In genomic region chr5:168916266-168916665, GRCh38 we compare ENCODE assay signal across 12 cellular contexts.
DNase-seq lines count a peak whose midpoint lies in the region; ATAC-seq, FAIRE-seq and TF ChIP-seq lines count a peak whose summit lies in the region.
"Had no signal": no experiment of that assay in that cellular context is flagged by ENCODE, and none has a peak within 500 bp of the region (broad histone marks: within the 10 kb centered on the region; RNA-seq: fewer than 3 reads in every experiment).

No MANE protein-coding gene starts in this region.

- no peak overlapping the region for H3K4me3 ChIP-seq in AG10803 (ENCODE audit: low read length)
- no peak overlapping the region for H3K4me3 ChIP-seq in right atrium auricular region
- no peak overlapping the region for H3K4me3 ChIP-seq in parathyroid adenoma (ENCODE audit: low read depth, low read length)
- H3K4me3 ChIP-seq in Karpas-422 (ENCODE audit: low read length): no peak overlapping the region
- no peak overlapping the region for H3K4me3 ChIP-seq in MG63

- H3K27me3 Mint-ChIP-seq in mesothelial cell of epicardium (ENCODE audit: low read depth): peaks cover 19% of the 10 kb centered on the region

- H3K9me3 ChIP-seq in right atrium auricular region (no peaks in the 10 kb centered on the region), parathyroid adenoma (ENCODE audit: control insufficient read depth, low read length) (no peaks in the 10 kb centered on the region), Karpas-422 (ENCODE audit: low read length) (no peaks in the 10 kb centered on the region), MG63 (peaks cover 2% of the 10 kb centered on the region; the same call in 1 of the 2 replicates)

- H3K36me3 Mint-ChIP-seq in mesothelial cell of epicardium: no peaks in the 10 kb centered on the region
- H3K36me3 Mint-ChIP-seq: activated naive CD8-positive, alpha-beta T cell treated with anti-CD3 and anti-CD28 coated beads for 36 hours; memory B cell had no signal

- TF ChIP-seq CTCF in AG10803 (conservative IDR thresholded peaks at IDR 0.05; ENCODE audit: low read length) (no peak), right atrium auricular region (IDR thresholded peaks at IDR 0.05) (no peak), parathyroid adenoma (IDR thresholded peaks at IDR 0.05) (no peak), mesothelial cell of epicardium (IDR thresholded peaks at IDR 0.05; ENCODE audit: unreplicated experiment) (no peak)

- peaks cover 37% of the 10 kb centered on the region for H3K4me1 Mint-ChIP-seq in mesothelial cell of epicardium
- H3K4me1 Mint-ChIP-seq: activated naive CD8-positive, alpha-beta T cell treated with anti-CD3 and anti-CD28 coated beads for 36 hours had no signal

- H3K4me1 ChIP-seq in right atrium auricular region: peaks cover 0 to 14% of the 10 kb centered on the region in 2 donors
- peaks cover 9% of the 10 kb centered on the region for H3K4me1 ChIP-seq in parathyroid adenoma
- H3K4me1 ChIP-seq in Karpas-422 (ENCODE audit: low read length): peaks cover 32% of the 10 kb centered on the region

- H3K9me2 ChIP-seq in Karpas-422 (replicated peaks; ENCODE audit: insufficient read depth, low read length): no peaks in the 10 kb centered on the region

- no peak overlapping the region for H3K4me3 Mint-ChIP-seq in mesothelial cell of epicardium
- H3K4me3 Mint-ChIP-seq: activated naive CD8-positive, alpha-beta T cell treated with anti-CD3 and anti-CD28 coated beads for 36 hours; memory B cell had no signal

- H3K27me3 ChIP-seq in right atrium auricular region (no peaks in the 10 kb centered on the region), parathyroid adenoma (ENCODE audit: control insufficient read depth, insufficient read depth, low read length) (no peaks in the 10 kb centered on the region), Karpas-422 (ENCODE audit: low read length) (no peaks in the 10 kb centered on the region), MG63 (peaks cover 45% of the 10 kb centered on the region)

- H3K36me3 ChIP-seq in right atrium auricular region (no peaks in the 10 kb centered on the region), parathyroid adenoma (ENCODE audit: control insufficient read depth, insufficient read depth, low read length) (no peaks in the 10 kb centered on the region), Karpas-422 (ENCODE audit: insufficient read depth, low read length) (no peaks in the 10 kb centered on the region), MG63 (no peaks in the 10 kb centered on the region)

- peaks cover 15% of the 10 kb centered on the region for H3K79me2 ChIP-seq in parathyroid adenoma
- H3K79me2 ChIP-seq in Karpas-422 (ENCODE audit: low read length): no peaks in the 10 kb centered on the region

- H3K9me3 Mint-ChIP-seq in mesothelial cell of epicardium: no peaks in the 10 kb centered on the region
- H3K9me3 Mint-ChIP-seq: activated naive CD8-positive, alpha-beta T cell treated with anti-CD3 and anti-CD28 coated beads for 36 hours; memory B cell had no signal

- peak; percentile 70 for DNase-seq in AG10803 (ENCODE audit: low read depth)
- peak; percentile 76 for DNase-seq in right atrium auricular region (ENCODE audit: low spot score)
- no peak for DNase-seq in GM12891 (ENCODE audit: insufficient read length, low spot score)
- DNase-seq in Karpas-422: no peak
- no peak for DNase-seq in MG63
- no peak for DNase-seq in mesothelial cell of epicardium (ENCODE audit: low spot score in 2 of 2, unreplicated experiment in 2 of 2)
- DNase-seq: activated naive CD8-positive, alpha-beta T cell treated with anti-CD3 and anti-CD28 coated beads for 36 hours; cortex of kidney had no signal

- H3K4me2 ChIP-seq in parathyroid adenoma (ENCODE audit: low read length) (no peak overlapping the region), Karpas-422 (ENCODE audit: low read depth, low read length, poor library complexity, severe bottlenecking) (no peak overlapping the region)

- H3K27ac Mint-ChIP-seq in mesothelial cell of epicardium: no peak overlapping the region
- H3K27ac Mint-ChIP-seq: activated naive CD8-positive, alpha-beta T cell treated with anti-CD3 and anti-CD28 coated beads for 36 hours; memory B cell had no signal

- H4K20me1 ChIP-seq in Karpas-422 (ENCODE audit: insufficient read depth, low read depth, low read length): no peaks in the 10 kb centered on the region

- TF ChIP-seq POLR2A in GM12891 (IDR thresholded peaks at IDR 0.05; ENCODE audit: low read depth, low read length): no peak

- H3K9ac ChIP-seq in parathyroid adenoma: no peak overlapping the region
- H3K9ac ChIP-seq in Karpas-422 (ENCODE audit: low read length): no peak overlapping the region

- H2AFZ ChIP-seq in parathyroid adenoma (no peak overlapping the region), Karpas-422 (ENCODE audit: low read length) (no peak overlapping the region)

- H3K27ac ChIP-seq in right atrium auricular region (peak overlapping the region in 1 of 2 donors; percentile 57), parathyroid adenoma (peak overlapping the region; percentile 47), Karpas-422 (ENCODE audit: low read length) (no peak overlapping the region)

- FAIRE-seq in GM12891 (lab: Jason Lieb, UNC): no peak
- FAIRE-seq: RCC 7860 had no signal

- ATAC-seq in SK-N-SH treated with all-trans-retinoic acid at 6 μM for 48 hours: peak; percentile 87

TF ChIP-seq in SK-N-SH treated with all-trans-retinoic acid at 6 μM for 48 hours, 23 proteins besides CTCF, POLR2A, EP300 and RAD21 (continues in another document):
- TF ChIP-seq, protein P1, sequence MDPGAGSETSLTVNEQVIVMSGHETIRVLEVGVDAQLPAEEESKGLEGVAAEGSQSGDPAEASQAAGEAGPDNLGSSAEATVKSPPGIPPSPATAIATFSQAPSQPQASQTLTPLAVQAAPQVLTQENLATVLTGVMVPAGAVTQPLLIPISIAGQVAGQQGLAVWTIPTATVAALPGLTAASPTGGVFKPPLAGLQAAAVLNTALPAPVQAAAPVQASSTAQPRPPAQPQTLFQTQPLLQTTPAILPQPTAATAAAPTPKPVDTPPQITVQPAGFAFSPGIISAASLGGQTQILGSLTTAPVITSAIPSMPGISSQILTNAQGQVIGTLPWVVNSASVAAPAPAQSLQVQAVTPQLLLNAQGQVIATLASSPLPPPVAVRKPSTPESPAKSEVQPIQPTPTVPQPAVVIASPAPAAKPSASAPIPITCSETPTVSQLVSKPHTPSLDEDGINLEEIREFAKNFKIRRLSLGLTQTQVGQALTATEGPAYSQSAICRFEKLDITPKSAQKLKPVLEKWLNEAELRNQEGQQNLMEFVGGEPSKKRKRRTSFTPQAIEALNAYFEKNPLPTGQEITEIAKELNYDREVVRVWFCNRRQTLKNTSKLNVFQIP (CRISPR knock-in tag; IDR thresholded peaks at IDR 0.05; ENCODE audit: borderline replicate concordance, low read depth): no peak
- TF ChIP-seq, protein P2, sequence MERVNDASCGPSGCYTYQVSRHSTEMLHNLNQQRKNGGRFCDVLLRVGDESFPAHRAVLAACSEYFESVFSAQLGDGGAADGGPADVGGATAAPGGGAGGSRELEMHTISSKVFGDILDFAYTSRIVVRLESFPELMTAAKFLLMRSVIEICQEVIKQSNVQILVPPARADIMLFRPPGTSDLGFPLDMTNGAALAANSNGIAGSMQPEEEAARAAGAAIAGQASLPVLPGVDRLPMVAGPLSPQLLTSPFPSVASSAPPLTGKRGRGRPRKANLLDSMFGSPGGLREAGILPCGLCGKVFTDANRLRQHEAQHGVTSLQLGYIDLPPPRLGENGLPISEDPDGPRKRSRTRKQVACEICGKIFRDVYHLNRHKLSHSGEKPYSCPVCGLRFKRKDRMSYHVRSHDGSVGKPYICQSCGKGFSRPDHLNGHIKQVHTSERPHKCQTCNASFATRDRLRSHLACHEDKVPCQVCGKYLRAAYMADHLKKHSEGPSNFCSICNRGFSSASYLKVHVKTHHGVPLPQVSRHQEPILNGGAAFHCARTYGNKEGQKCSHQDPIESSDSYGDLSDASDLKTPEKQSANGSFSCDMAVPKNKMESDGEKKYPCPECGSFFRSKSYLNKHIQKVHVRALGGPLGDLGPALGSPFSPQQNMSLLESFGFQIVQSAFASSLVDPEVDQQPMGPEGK (CRISPR knock-in tag; IDR thresholded peaks at IDR 0.05; ENCODE audit: borderline replicate concordance): no peak
- peak; percentile 89; the same call in 1 of the 2 replicates for TF ChIP-seq SNAI2 (CRISPR knock-in tag; IDR thresholded peaks at IDR 0.05)
- no peak for TF ChIP-seq CSDC2 (CRISPR knock-in tag; IDR thresholded peaks at IDR 0.05)

TF ChIP-seq in GM12891, 5 proteins besides CTCF, POLR2A, EP300 and RAD21:
- no peak for TF ChIP-seq TAF1 (IDR thresholded peaks at IDR 0.05; ENCODE audit: low read depth, low read length)
- no peak for TF ChIP-seq POLR2AphosphoS5 (IDR thresholded peaks at IDR 0.05; ENCODE audit: low read depth, low read length)

Comparison
In these comparisons a context has a peak if more than half of its experiments do, and no peak if none do; other contexts are left out.
1. DNase-seq: peak in AG10803 (single experiment) and right atrium auricular region (single experiment); none in GM12891 (single experiment), Karpas-422 (single experiment), MG63 (single experiment) and mesothelial cell of epicardium (0 of 2).